In genomic region chr6:108847738-108848115, GRCh38 we compare ENCODE assay signal across 8 cellular contexts. TPM values are rescaled to one million over a fixed set of nuclear protein-coding genes. Genes with fewer than 3 reads are reported as not detected.
DNase-seq lines count a peak whose midpoint lies in the region; ATAC-seq and TF ChIP-seq lines count a peak whose summit lies in the region.

No MANE protein-coding gene starts in this region.

- ATAC-seq in activated CD8-positive, alpha-beta memory T cell treated with anti-CD3 and anti-CD28 coated beads, Interleukin-2, amount 10 ng/mL, durations not matched to agents 7 days and 5 days = peak; percentile 1
- ATAC-seq in HG03565 (IDR thresholded peaks at IDR 0.05; ENCODE audit: unreplicated experiment) = no peak

- peak overlapping the region; percentile 80 for H3K27ac Mint-ChIP-seq in activated CD8-positive, alpha-beta memory T cell treated with anti-CD3 and anti-CD28 coated beads, Interleukin-2, amount 10 ng/mL, durations not matched to agents 7 days and 5 days

- peak overlapping the region; percentile 84 for H3K4me3 Mint-ChIP-seq in activated CD8-positive, alpha-beta memory T cell treated with anti-CD3 and anti-CD28 coated beads, Interleukin-2, amount 10 ng/mL, durations not matched to agents 7 days and 5 days

- WGBS in thyroid gland, 2 donors = 32 to 56% methylated on average over 12 of the region's 12 CpGs

- TF ChIP-seq CTCF in kidney epithelial cell (IDR thresholded peaks at IDR 0.05; ENCODE audit: insufficient read depth, low read length, poor library complexity, severe bottlenecking) = no peak
- TF ChIP-seq CTCF in thyroid gland (IDR thresholded peaks at IDR 0.05) = no peak

- no peaks in the 10 kb centered on the region for H3K9me3 Mint-ChIP-seq in activated CD8-positive, alpha-beta memory T cell treated with anti-CD3 and anti-CD28 coated beads, Interleukin-2, amount 10 ng/mL, durations not matched to agents 7 days and 5 days (ENCODE audit: low read depth)

- CTCF ChIA-PET in activated CD8-positive, alpha-beta memory T cell treated with anti-CD3 and anti-CD28 coated beads, Interleukin-2, amount 10 ng/mL, durations not matched to agents 7 days and 5 days (lab: Charles Lee) = interaction anchor here (0.9 to 3.3 kb wide), 13 partner anchors 11 to 305 kb away, joined by 3 to 36 read pairs (median 4); partner anchors contain the start of gene SESN1

- peak overlapping the region; percentile 94 for H3K4me3 ChIP-seq in adipocyte (ENCODE audit: low read length)
- H3K4me3 ChIP-seq in kidney epithelial cell (ENCODE audit: low read depth, low read length) = peak overlapping the region; percentile 94
- peak overlapping the region; percentile 21 to 83 (median 68) for H3K4me3 ChIP-seq in thyroid gland (replicated peaks in 1 of 3)

- TF ChIP-seq POLR2A in thyroid gland (IDR thresholded peaks at IDR 0.05) = no peak

- no peaks in the 10 kb centered on the region for H3K9me3 ChIP-seq in adipocyte (ENCODE audit: control insufficient read depth, low read length)
- H3K9me3 ChIP-seq in thyroid gland = no peaks in the 10 kb centered on the region

- H3K4me1 Mint-ChIP-seq in activated CD8-positive, alpha-beta memory T cell treated with anti-CD3 and anti-CD28 coated beads, Interleukin-2, amount 10 ng/mL, durations not matched to agents 7 days and 5 days = peaks cover 39% of the 10 kb centered on the region

- H3K27me3 Mint-ChIP-seq in activated CD8-positive, alpha-beta memory T cell treated with anti-CD3 and anti-CD28 coated beads, Interleukin-2, amount 10 ng/mL, durations not matched to agents 7 days and 5 days = no peaks in the 10 kb centered on the region

- intact Hi-C loops in thyroid gland (cut with DNase I) = loop anchor here (10.0 kb wide), 1 partner anchor 227 kb away; no protein-coding TSS in a partner anchor

- peak overlapping the region; percentile 94 for H3K9ac ChIP-seq in adipocyte (ENCODE audit: low read length)

- no peaks in the 10 kb centered on the region for H3K27me3 ChIP-seq in adipocyte (replicated peaks; ENCODE audit: control insufficient read depth, insufficient read depth, low read length)
- no peaks in the 10 kb centered on the region for H3K27me3 ChIP-seq in kidney epithelial cell (ENCODE audit: control insufficient read depth, insufficient read depth, low read length)
- H3K27me3 ChIP-seq in thyroid gland = no peaks in the 10 kb centered on the region

- H3K36me3 ChIP-seq in adipocyte (ENCODE audit: control insufficient read depth, insufficient read depth, low read length, severe bottlenecking) (no peaks in the 10 kb centered on the region), kidney epithelial cell (ENCODE audit: control insufficient read depth, insufficient read depth, low read length) (no peaks in the 10 kb centered on the region), thyroid gland (no peaks in the 10 kb centered on the region)

- no peaks in the 10 kb centered on the region for H3K36me3 Mint-ChIP-seq in activated CD8-positive, alpha-beta memory T cell treated with anti-CD3 and anti-CD28 coated beads, Interleukin-2, amount 10 ng/mL, durations not matched to agents 7 days and 5 days

- H3K27ac ChIP-seq in thyroid gland = peak overlapping the region; percentile 52 to 65 (median 60)

- H3K4me1 ChIP-seq in adipocyte (ENCODE audit: control insufficient read depth, insufficient read depth, low read length) (peaks cover 34% of the 10 kb centered on the region), thyroid gland (peaks cover 0 to 10% of the 10 kb centered on the region in 2 donors)

- DNase-seq in activated CD8-positive, alpha-beta memory T cell treated with anti-CD3 and anti-CD28 coated beads, Interleukin-2, amount 10 ng/mL, durations not matched to agents 7 days and 5 days = no peak
- DNase-seq in activated CD8-positive, alpha-beta memory T cell treated with anti-CD3 and anti-CD28 coated beads for 24 hours = no peak
- DNase-seq in adipocyte (ENCODE audit: low read depth) (no peak), kidney epithelial cell (ENCODE audit: low read depth) (no peak), thyroid gland (no peak), dermis blood vessel endothelial cell (no peak)
- DNase-seq in stimulated activated CD4-positive, alpha-beta T cell treated with anti-CD3 and anti-CD28 coated beads, Interleukin-12 subunit alpha, Interleukin-12 subunit beta, amount 100 ng/mL, for 4 hours = no peak

RNA-seq across cellular contexts. Expression of gene ARMC2, which starts 0.5 kb away (rescaled TPM):
- total RNA-seq in activated CD8-positive, alpha-beta memory T cell treated with anti-CD3 and anti-CD28 coated beads, Interleukin-2, amount 10 ng/mL, durations not matched to agents 7 days and 5 days = 10 to 100 TPM; 10.8 to 19.2 TPM
- total RNA-seq in kidney epithelial cell (1.1 and 1.8 TPM in 2 replicates), thyroid gland (1 to 10 TPM; 5.2 to 9.3 (median 6.9) TPM), dermis blood vessel endothelial cell (0.51 and 0.79 TPM in 2 replicates)
